In genomic region chr10:73920084-73920483, GRCh38 we compare ENCODE assay signal across 8 cellular contexts. TPM values are rescaled to one million over a fixed set of nuclear protein-coding genes. Genes with fewer than 3 reads are reported as not detected.
DNase-seq lines count a peak whose midpoint lies in the region; ATAC-seq and TF ChIP-seq lines count a peak whose summit lies in the region.

No MANE protein-coding gene starts in this region.

- no peaks in the 10 kb centered on the region for H3K36me3 Mint-ChIP-seq in naive B cell

- H3K9me3 Mint-ChIP-seq in naive B cell = peaks cover 0 to 5% (median 3%) of the 10 kb centered on the region in 7 donors

- H3K4me1 Mint-ChIP-seq in naive B cell = peaks cover 6 to 16% (median 9%) of the 10 kb centered on the region in 3 donors

- H3K27me3 Mint-ChIP-seq in naive B cell = peaks cover 0 to 4% (median 0%) of the 10 kb centered on the region in 3 donors

- H3K27ac Mint-ChIP-seq in naive B cell = peak overlapping the region in 5 of 6 donors; percentile 12 to 96 (median 83)

- peak overlapping the region; percentile 34 for H3K9ac ChIP-seq in Loucy (ENCODE audit: low read depth, low read length, poor library complexity, severe bottlenecking)

- no peaks in the 10 kb centered on the region for H3K27me3 ChIP-seq in Loucy (ENCODE audit: insufficient read depth, low read length, poor library complexity, severe bottlenecking)

- no peaks in the 10 kb centered on the region for H4K20me1 ChIP-seq in Loucy (ENCODE audit: insufficient read depth, low read length, poor library complexity, severe bottlenecking)

- no peaks in the 10 kb centered on the region for H3K9me3 ChIP-seq in Loucy (ENCODE audit: insufficient read depth, low read depth, low read length)

- H3F3A ChIP-seq in Loucy (ENCODE audit: low read depth) = no peaks in the 10 kb centered on the region

- H3K4me3 ChIP-seq in Loucy (ENCODE audit: low read length, poor library complexity, severe bottlenecking) = no peak overlapping the region
- no peak overlapping the region for H3K4me3 ChIP-seq in choroid plexus epithelial cell (ENCODE audit: low read depth, low read length)

- H3K36me3 ChIP-seq in Loucy (ENCODE audit: insufficient read depth, low read length) = peaks cover 8% of the 10 kb centered on the region; the same call in 1 of the 2 replicates

- peak; percentile 15 for DNase-seq in Daoy (ENCODE audit: low read depth)
- DNase-seq in choroid plexus epithelial cell (ENCODE audit: low read depth) = no peak
- peak; percentile 24 for DNase-seq in naive B cell
- no peak for DNase-seq in posterior cingulate gyrus
- DNase-seq in activated gamma-delta T cell treated with Interleukin-2 at 50 U/mL for 16 hours = no peak
- no peak for DNase-seq in NK-92 treated with Interleukin-12 subunit alpha and Interleukin-12 subunit beta, amount 100 ng/mL, for 24 hours (lab: John Stamatoyannopoulos, UW)

- intact Hi-C loops in posterior cingulate gyrus (cut with DNase I) = no loop called here

- H3K4me1 ChIP-seq in Loucy (ENCODE audit: insufficient read depth, low read length, poor library complexity, severe bottlenecking) = peaks cover 15% of the 10 kb centered on the region

- no peaks in the 10 kb centered on the region for H3K79me2 ChIP-seq in Loucy (ENCODE audit: insufficient read depth, low read length)

- ATAC-seq in naive B cell (ENCODE audit: low read depth in 2 of 2) = peak; percentile 97 to 98
- no peak for ATAC-seq in HG02973 (IDR thresholded peaks at IDR 0.05; ENCODE audit: unreplicated experiment)

- peak overlapping the region; percentile 4 for H3K4me2 ChIP-seq in Loucy (ENCODE audit: low read depth, low read length, poor library complexity, severe bottlenecking)

- H3K9me2 ChIP-seq in Loucy (replicated peaks; ENCODE audit: low read depth, low read length) = no peaks in the 10 kb centered on the region

- TF ChIP-seq CTCF in Loucy (conservative IDR thresholded peaks at IDR 0.05; ENCODE audit: low read length) (no peak), choroid plexus epithelial cell (conservative IDR thresholded peaks at IDR 0.05; ENCODE audit: low read depth, low read length) (peak; percentile 21)

- H3K4me3 Mint-ChIP-seq in naive B cell = no peak overlapping the region

- H2AFZ ChIP-seq in Loucy (ENCODE audit: low read length) = peak overlapping the region; percentile 72

RNA-seq across cellular contexts. Expression of gene PLAU, which starts 9.2 kb away (rescaled TPM):
- 159 and 165 TPM in 2 replicates for total RNA-seq in Daoy (2014; rRNA removed; shearing (Covaris generic))
- polyA plus RNA-seq in naive B cell (ENCODE audit: low read depth in 6 of 6) = under 1 TPM in 1 of 6 donors, not detected in 5; 0.12 TPM

RNA-seq across cellular contexts. Expression of gene CAMK2G, which starts 45.7 kb away (rescaled TPM):
- total RNA-seq in Daoy (2014; rRNA removed; shearing (Covaris generic)) = 12.2 and 14.6 TPM in 2 replicates
- polyA plus RNA-seq in naive B cell (ENCODE audit: low read depth in 6 of 6) = 1 to 10 TPM; 1.7 to 5.1 (median 3.6) TPM

Comparison
In these comparisons a context has a peak if more than half of its experiments do, and no peak if none do; other contexts are left out.
1. DNase-seq: peak in Daoy (single experiment) and naive B cell (single experiment); none in choroid plexus epithelial cell (single experiment), posterior cingulate gyrus (0 of 10), activated gamma-delta T cell treated with Interleukin-2 at 50 U/mL for 16 hours (single experiment) and NK-92 treated with Interleukin-12 subunit alpha and Interleukin-12 subunit beta, amount 100 ng/mL, for 24 hours (single experiment).